In genomic region chr7:114874170-114874569, GRCh38 we compare ENCODE assay signal across 15 cellular contexts. TPM values are rescaled to one million over a fixed set of nuclear protein-coding genes. Genes with fewer than 3 reads are reported as not detected.
DNase-seq lines count a peak whose midpoint lies in the region; ATAC-seq and TF ChIP-seq lines count a peak whose summit lies in the region.
"Had no signal": no experiment of that assay in that cellular context is flagged by ENCODE, and none has a peak within 500 bp of the region (broad histone marks: within the 10 kb centered on the region; RNA-seq: fewer than 3 reads in every experiment).

No MANE protein-coding gene starts in this region.

- no peaks in the 10 kb centered on the region for H3K9me2 ChIP-seq in PC-9 (ENCODE audit: insufficient read depth)

- CTCF ChIA-PET in PC-9 (lab: Charles Lee) = no interaction called here

- H3K4me2 ChIP-seq in PC-9 = no peak overlapping the region
- no peak overlapping the region for H3K4me2 ChIP-seq in smooth muscle cell

- no peak overlapping the region for H3K9ac ChIP-seq in smooth muscle cell (ENCODE audit: low read depth)

- no peaks in the 10 kb centered on the region for H3K79me2 ChIP-seq in PC-9 (ENCODE audit: low read depth)
- no peaks in the 10 kb centered on the region for H3K79me2 ChIP-seq in smooth muscle cell (ENCODE audit: low read depth)

- H4K20me1 ChIP-seq in PC-9 (ENCODE audit: insufficient read depth) (no peaks in the 10 kb centered on the region), smooth muscle cell (ENCODE audit: low read depth) (no peaks in the 10 kb centered on the region)

- DNase-seq in PC-9 = no peak
- DNase-seq in fibroblast of pulmonary artery (ENCODE audit: low read depth) = peak; percentile 18
- DNase-seq in lung microvascular endothelial cell (ENCODE audit: low read depth in 2 of 2) = peak; percentile 11 to 74
- DNase-seq in smooth muscle cell (lab: John Stamatoyannopoulos, UW; ENCODE audit: unreplicated experiment) = no peak
- DNase-seq in central memory CD4-positive, alpha-beta T cell = no peak
- no peak for DNase-seq in left cardiac atrium
- DNase-seq in NCI-H1417 treated with DMSO at 0.1 percent for 48 hours (lab: John Stamatoyannopoulos, UW) = no peak
- no peak for DNase-seq in aorta
- DNase-seq: CD8-positive, alpha-beta T cell; COR-L47; GF-D8; HCEC 1CT; IMR-90 had no signal

- ATAC-seq in left cardiac atrium (no peak), aorta (ENCODE audit: low FRiP score) (no peak)
- ATAC-seq: A549; CD8-positive, alpha-beta T cell; GM12878 had no signal

- no peak overlapping the region for H3K27ac ChIP-seq in PC-9
- no peak overlapping the region for H3K27ac ChIP-seq in smooth muscle cell (ENCODE audit: low read depth)
- H3K27ac ChIP-seq in aorta (ENCODE audit: low read depth in 1 of 2, low read length in 2 of 2) = no peak overlapping the region
- H3K27ac ChIP-seq: A549 had no signal

- TF ChIP-seq CTCF in PC-9 (conservative IDR thresholded peaks at IDR 0.05) = no peak
- no peak for TF ChIP-seq CTCF in fibroblast of pulmonary artery (IDR thresholded peaks at IDR 0.05; ENCODE audit: low read length, missing control alignments)
- TF ChIP-seq CTCF in smooth muscle cell (IDR thresholded peaks at IDR 0.05; ENCODE audit: borderline replicate concordance, insufficient read depth, poor library complexity, severe bottlenecking) = no peak

- H3K4me1 ChIP-seq in PC-9 (replicated peaks; ENCODE audit: insufficient read depth) = no peaks in the 10 kb centered on the region
- H3K4me1 ChIP-seq in smooth muscle cell (ENCODE audit: low read depth) = no peaks in the 10 kb centered on the region
- no peaks in the 10 kb centered on the region for H3K4me1 ChIP-seq in aorta (ENCODE audit: control insufficient read depth in 1 of 2, insufficient read depth in 2 of 2, low read length in 2 of 2)

- H3K9me3 ChIP-seq in PC-9 (ENCODE audit: insufficient read depth, low read depth) (peaks cover 7% of the 10 kb centered on the region; the same call in 1 of the 2 replicates), smooth muscle cell (replicated peaks; ENCODE audit: low read depth) (peaks cover 6% of the 10 kb centered on the region), aorta (ENCODE audit: control insufficient read depth, low read length) (no peaks in the 10 kb centered on the region)

- BruUV-seq in PC-9 (replicated peaks; lab: Mats Ljungman, UMichigan) = no TSS peak

- no peaks in the 10 kb centered on the region for H3K27me3 ChIP-seq in PC-9 (ENCODE audit: insufficient read depth, low read depth)
- no peaks in the 10 kb centered on the region for H3K27me3 ChIP-seq in smooth muscle cell (ENCODE audit: low read depth)
- no peaks in the 10 kb centered on the region for H3K27me3 ChIP-seq in aorta (ENCODE audit: control insufficient read depth in 1 of 2, insufficient read depth in 2 of 2, low read length in 1 of 2)

- H3K36me3 ChIP-seq in PC-9 (ENCODE audit: low read depth) (no peaks in the 10 kb centered on the region), smooth muscle cell (ENCODE audit: low read depth) (peaks cover 8% of the 10 kb centered on the region), aorta (ENCODE audit: control insufficient read depth in 1 of 2, insufficient read depth in 2 of 2, low read length in 1 of 2) (no peaks in the 10 kb centered on the region)

- intact Hi-C loops in PC-9 (cut with micrococcal nuclease; ENCODE audit: unreplicated experiment) = no loop called here
- intact Hi-C loops in left cardiac atrium (cut with DNase I) = no loop called here
- intact Hi-C loops in aorta (cut with DNase I) = no loop called here

- no peak overlapping the region for H3K4me3 ChIP-seq in PC-9
- H3K4me3 ChIP-seq in fibroblast of pulmonary artery (replicated peaks; ENCODE audit: low read depth, low read length) = no peak overlapping the region
- H3K4me3 ChIP-seq in smooth muscle cell = no peak overlapping the region
- no peak overlapping the region for H3K4me3 ChIP-seq in aorta (ENCODE audit: low read length in 2 of 2)
- H3K4me3 ChIP-seq: A549, GM12878 had no signal

- H3F3A ChIP-seq in PC-9 (ENCODE audit: insufficient read depth, low read depth) (no peaks in the 10 kb centered on the region), smooth muscle cell (ENCODE audit: low read depth) (no peaks in the 10 kb centered on the region)

- H2AFZ ChIP-seq in PC-9 = peak overlapping the region; percentile 58; the same call in 1 of the 2 replicates
- H2AFZ ChIP-seq in smooth muscle cell (ENCODE audit: low read depth) = peak overlapping the region; percentile 79

- POLR2A ChIA-PET in PC-9 (lab: Charles Lee; ENCODE audit: unreplicated experiment) = no interaction called here

- WGBS in smooth muscle cell (ENCODE audit: low lambda C conversion rate) = 77% methylated on average over 1 of the region's 1 CpG
- 93 to 95% methylated on average over 1 of the region's 1 CpG for WGBS in aorta, 2 donors

RNA-seq across cellular contexts. Expression of gene MDFIC, which starts 47.7 kb away (rescaled TPM):
- 38.9 and 39.8 TPM in 2 replicates for total RNA-seq in PC-9 (2021)
- total RNA-seq in lung microvascular endothelial cell = 24.0 and 104 TPM in 2 replicates
- 36.9 and 37.0 TPM in 2 replicates for total RNA-seq in smooth muscle cell
- 17.5 and 18.4 TPM in 2 replicates for polyA plus RNA-seq in smooth muscle cell
- 10 to 100 TPM; 21.8 to 23.9 TPM for total RNA-seq in left cardiac atrium
- total RNA-seq in aorta = 10 to 100 TPM; 25.3 to 37.2 TPM
- polyA plus RNA-seq in aorta = 10 to 100 TPM; 11.1 to 11.3 TPM

Comparison
In these comparisons a context has a peak if more than half of its experiments do, and no peak if none do; other contexts are left out.
1. DNase-seq: peak in fibroblast of pulmonary artery (single experiment) and lung microvascular endothelial cell (2 of 2); none in PC-9 (0 of 2), smooth muscle cell (single experiment), central memory CD4-positive, alpha-beta T cell (single experiment), left cardiac atrium (single experiment), NCI-H1417 treated with DMSO at 0.1 percent for 48 hours (single experiment) and aorta (0 of 2).